Comparison of ENCODE assay signal across 8 cellular contexts in genomic region chr22:38843201-38843715, GRCh38. TPM values are rescaled to one million over a fixed set of nuclear protein-coding genes. Genes with fewer than 3 reads are reported as not detected.
A peak's percentile ranks its signal among the peaks of the same experiment; 100 is the strongest.
DNase-seq lines count a peak whose midpoint lies in the region; ATAC-seq, FAIRE-seq and TF ChIP-seq lines count a peak whose summit lies in the region.

No MANE protein-coding gene starts in this region.

- POLR2A ChIA-PET in GM12878 (lab: Charles Lee), result no interaction called here

- no peaks in the 10 kb centered on the region for H4K20me1 ChIP-seq in GM12878 (ENCODE audit: control insufficient read depth, insufficient read depth)

- TF ChIP-seq EP300 in GM12878 (IDR thresholded peaks at IDR 0.05; ENCODE audit: borderline replicate concordance in 1 of 2, control insufficient read depth in 1 of 2, low read depth in 2 of 2, low read length in 2 of 2), result no peak

- H3K4me2 ChIP-seq in GM12878 (ENCODE audit: control insufficient read depth, insufficient read depth), result peak overlapping the region; percentile 30; the same call in 1 of the 2 replicates

- SMC1A ChIA-PET in GM12878 (lab: Charles Lee; ENCODE audit: uncharacterized antibody, unreplicated experiment), result no interaction called here

- H3K4me3 Mint-ChIP-seq in CD14-positive monocyte (peak overlapping the region in 1 of 2 donors; percentile 30), HFFc6 (no peak overlapping the region)

- H3K79me2 ChIP-seq in GM12878 (ENCODE audit: control insufficient read depth, insufficient read depth, low read length), result no peaks in the 10 kb centered on the region

- TF ChIP-seq CTCF in CD14-positive monocyte (IDR thresholded peaks at IDR 0.05), result peak; percentile 20
- TF ChIP-seq CTCF in HFFc6 (IDR thresholded peaks at IDR 0.05), result peak; percentile 58
- no peak for TF ChIP-seq CTCF in GM12878 (IDR thresholded peaks at IDR 0.05 in 2 of 3, conservative IDR thresholded peaks at IDR 0.05 in 1 of 3; ENCODE audit: control insufficient read depth in 2 of 3, extremely low read depth in 1 of 3, insufficient read depth in 1 of 3, low read depth in 3 of 3, low read length in 3 of 3)

- intact Hi-C loops in CD14-positive monocyte (cut with micrococcal nuclease), result no loop called here
- intact Hi-C loops in GM12878 (cut with micrococcal nuclease; ENCODE audit: unreplicated experiment), result no loop called here

- no peaks in the 10 kb centered on the region for H3K9me3 ChIP-seq in GM12878 (replicated peaks; ENCODE audit: control insufficient read depth, insufficient read depth, low read length)

- CTCF ChIA-PET in GM12878 (lab: Yijun Ruan, JAX), result no interaction called here

- peaks cover 0 to 10% (median 7%) of the 10 kb centered on the region in 7 donors for H3K9me3 Mint-ChIP-seq in CD14-positive monocyte
- no peaks in the 10 kb centered on the region for H3K9me3 Mint-ChIP-seq in HFFc6

- H3K27me3 Mint-ChIP-seq in CD14-positive monocyte (ENCODE audit: low read depth in 3 of 3) (peaks cover 68 to 82% (median 70%) of the 10 kb centered on the region in 3 donors), HFFc6 (ENCODE audit: insufficient read depth) (peaks cover 41% of the 10 kb centered on the region)

- H3K27ac Mint-ChIP-seq in CD14-positive monocyte (no peak overlapping the region), HFFc6 (no peak overlapping the region)

- H3K27ac ChIP-seq in GM12878 (ENCODE audit: control insufficient read depth, insufficient read depth) (no peak overlapping the region), skin epidermis (peak overlapping the region in 2 of 21 experiments; percentile 11 to 15)

- H3K4me1 Mint-ChIP-seq in CD14-positive monocyte (peaks cover 15% of the 10 kb centered on the region), HFFc6 (ENCODE audit: low read depth) (peaks cover 5% of the 10 kb centered on the region; the same call in 1 of the 2 replicates)

- TF ChIP-seq POLR2A in GM12878 (IDR thresholded peaks at IDR 0.05; ENCODE audit: low read depth, low read length), result no peak

- ATAC-seq in GM12878 (peak; percentile 69), HG02759 (IDR thresholded peaks at IDR 0.05; ENCODE audit: unreplicated experiment) (no peak), GM21737 (IDR thresholded peaks at IDR 0.05; ENCODE audit: unreplicated experiment) (no peak)

- no TSS peak for BruUV-seq in GM12878 (replicated peaks; lab: Mats Ljungman, UMichigan)

- no peak for FAIRE-seq in GM12878 (lab: Jason Lieb, UNC)

- TF ChIP-seq RAD21 in GM12878 (IDR thresholded peaks at IDR 0.05; ENCODE audit: insufficient read depth, low read depth, low read length), result 0 out of 2 replicates have a peak, but pooled peaks have one; percentile 7

- RAD21 ChIA-PET in GM12878 (lab: Charles Lee; ENCODE audit: unreplicated experiment), result interaction anchor here (0.5 kb wide), 1 partner anchor 53 kb away, joined by 3 read pairs; no protein-coding TSS in a partner anchor

- H3K36me3 ChIP-seq in GM12878 (ENCODE audit: control insufficient read depth in 2 of 2, insufficient read depth in 2 of 2, low read length in 1 of 2), result no peaks in the 10 kb centered on the region

- H3K4me3 ChIP-seq in GM12878 (no peak overlapping the region), iPS-11a (ENCODE audit: low read depth, low read length) (peak overlapping the region; percentile 47), skin epidermis (peak overlapping the region; percentile 5 to 40 (median 31))

- DNase-seq in CD14-positive monocyte (ENCODE audit: low spot score), result no peak
- peak; percentile 24 for DNase-seq in HFFc6
- DNase-seq in SW480 (ENCODE audit: low spot score), result peak; percentile 71
- no peak for DNase-seq in GM12878 (ENCODE audit: low read depth, low spot score)

- H2AFZ ChIP-seq in GM12878 (ENCODE audit: control insufficient read depth, low read depth, low read length), result no peak overlapping the region

- WGBS in GM12878 (ENCODE audit: insufficient coverage, insufficient replicate concordance, low lambda C conversion rate, missing lambda C conversion rate), result 8% methylated on average over 61 of the region's 81 CpGs

- in situ Hi-C loops in GM12878 (cut with MboI), result no loop called here

- H3K9ac ChIP-seq in GM12878 (ENCODE audit: control insufficient read depth, insufficient read depth, low read length), result no peak overlapping the region

- peaks cover 22 to 27% of the 10 kb centered on the region in 2 experiments for H3K27me3 ChIP-seq in GM12878 (replicated peaks in 1 of 2; ENCODE audit: control insufficient read depth in 2 of 2, insufficient read depth in 2 of 2, low read length in 1 of 2)

- no peaks in the 10 kb centered on the region for H3K4me1 ChIP-seq in GM12878 (ENCODE audit: control insufficient read depth, insufficient read depth, low read length)

- H3K36me3 Mint-ChIP-seq in CD14-positive monocyte, result peaks cover 9% of the 10 kb centered on the region in 2 donors
- no peaks in the 10 kb centered on the region for H3K36me3 Mint-ChIP-seq in HFFc6 (ENCODE audit: low read depth)

TF ChIP-seq in GM12878, 131 proteins besides CTCF, POLR2A, EP300 and RAD21 (continues in another document):
- TF ChIP-seq BHLHE40 (IDR thresholded peaks at IDR 0.05; ENCODE audit: borderline replicate concordance in 1 of 2, low read depth in 2 of 2, low read length in 1 of 2) (no peak), SREBF2 (IDR thresholded peaks at IDR 0.05; ENCODE audit: low read length) (no peak)

RNA-seq across cellular contexts. Expression of gene NPTXR, which starts 0.6 kb away (rescaled TPM):
- polyA plus RNA-seq in CD14-positive monocyte (not detected), GM12878 (2011; rRNA removed) (not detected in 2 replicates), GM12878 (2014; fragmentation: Illumina TruSeq; extraction: Trizol) (0.03 and 0.13 TPM in 2 replicates), GM12878 (2014; fragmentation: Nextera tagmentation; extraction: Ambion mirVana) (under 1 TPM in 1 of 2 experiments, not detected in 1; 0.02 TPM), GM12878 (2014; rRNA removed) (0.16 and 0.22 TPM in 2 replicates), GM12878 (2016; fragmentation: Nextera tagmentation; extraction: Ambion mirVana) (under 1 TPM; 0.04 TPM)
- total RNA-seq in HFFc6 (2021; fragmentation: NEBNext Ultra II Directional; extraction: Animal tissue kit (Norgen Biotek cat#: 25700)), result 1 to 10 TPM; 1.4 to 5.4 (median 1.6) TPM
- total RNA-seq in GM12878 (2013; cell fraction: nucleolus; rRNA removed), result not detected in 2 replicates
- total RNA-seq in GM12878 (2014; rRNA removed) (0.05 and 0.06 TPM in 2 replicates), GM12878 (2014; rRNA removed; fragmentation: Illumina TruSeq; extraction: Trizol) (0.05 and 0.09 TPM in 2 replicates), GM12878 (2021) (0.37 and 0.38 TPM in 2 replicates)
- polyA plus RNA-seq in GM12878 (2011; ENCODE audit: low read depth), result 0.14 TPM
- polyA plus RNA-seq in GM12878 (2011; cell fraction: cytosol; rRNA removed), result not detected in 2 replicates
- polyA plus RNA-seq in GM12878 (2011; cell fraction: nucleus; rRNA removed), result not detected in 2 replicates
- polyA plus RNA-seq in GM12878 (2012), result 0.26 and 0.29 TPM in 2 replicates
- polyA minus RNA-seq in GM12878 (2011; rRNA and poly(A)+ RNA removed), result not detected in 2 replicates
- polyA minus RNA-seq in GM12878 (2011; cell fraction: cytosol; rRNA and poly(A)+ RNA removed), result not detected in 2 replicates
- polyA minus RNA-seq in GM12878 (2011; cell fraction: nucleus; rRNA and poly(A)+ RNA removed), result not detected in 2 replicates

RNA-seq across cellular contexts. Expression of gene CBX6, which starts 28.8 kb away (rescaled TPM):
- polyA plus RNA-seq in CD14-positive monocyte (1 to 10 TPM; 2.1 to 5.0 TPM), GM12878 (2011; rRNA removed) (6.0 and 10.2 TPM in 2 replicates), GM12878 (2014; fragmentation: Illumina TruSeq; extraction: Trizol) (15.1 and 27.2 TPM in 2 replicates), GM12878 (2014; fragmentation: Nextera tagmentation; extraction: Ambion mirVana) (1 to 10 TPM; 3.6 to 4.5 TPM), GM12878 (2014; rRNA removed) (39.0 and 43.9 TPM in 2 replicates), GM12878 (2016; fragmentation: Nextera tagmentation; extraction: Ambion mirVana) (10 to 100 TPM; 72.6 to 74.6 TPM)
- 10 to 100 TPM; 72.0 to 91.5 (median 75.3) TPM for total RNA-seq in HFFc6 (2021; fragmentation: NEBNext Ultra II Directional; extraction: Animal tissue kit (Norgen Biotek cat#: 25700))
- total RNA-seq in GM12878 (2013; cell fraction: nucleolus; rRNA removed), result 89.8 and 98.2 TPM in 2 replicates
- total RNA-seq in GM12878 (2014; rRNA removed) (59.1 and 67.1 TPM in 2 replicates), GM12878 (2014; rRNA removed; fragmentation: Illumina TruSeq; extraction: Trizol) (33.1 and 35.7 TPM in 2 replicates), GM12878 (2021) (135 and 142 TPM in 2 replicates)
- 12.6 TPM for polyA plus RNA-seq in GM12878 (2011; ENCODE audit: low read depth)
- 14.4 and 14.8 TPM in 2 replicates for polyA plus RNA-seq in GM12878 (2011; cell fraction: cytosol; rRNA removed)
- polyA plus RNA-seq in GM12878 (2011; cell fraction: nucleus; rRNA removed), result 60.2 and 66.7 TPM in 2 replicates
- 25.3 and 32.1 TPM in 2 replicates for polyA plus RNA-seq in GM12878 (2012)
- polyA minus RNA-seq in GM12878 (2011; rRNA and poly(A)+ RNA removed), result 25.9 and 48.3 TPM in 2 replicates
- 36.9 and 39.7 TPM in 2 replicates for polyA minus RNA-seq in GM12878 (2011; cell fraction: cytosol; rRNA and poly(A)+ RNA removed)
- 60.8 and 96.1 TPM in 2 replicates for polyA minus RNA-seq in GM12878 (2011; cell fraction: nucleus; rRNA and poly(A)+ RNA removed)

RNA-seq across cellular contexts. Expression of gene DNAL4, which starts 49.3 kb away (rescaled TPM):
- polyA plus RNA-seq in CD14-positive monocyte (1 to 10 TPM; 8.9 to 9.3 TPM), GM12878 (2011; rRNA removed) (3.9 and 4.5 TPM in 2 replicates), GM12878 (2014; fragmentation: Illumina TruSeq; extraction: Trizol) (3.5 and 8.0 TPM in 2 replicates), GM12878 (2014; fragmentation: Nextera tagmentation; extraction: Ambion mirVana) (under 1 TPM in 1 of 2 experiments, not detected in 1; 0.35 TPM), GM12878 (2014; rRNA removed) (8.5 and 8.9 TPM in 2 replicates), GM12878 (2016; fragmentation: Nextera tagmentation; extraction: Ambion mirVana) (1 to 10 TPM; 6.3 to 7.8 TPM)
- 10 to 100 TPM in 2 of 6 experiments, 1 to 10 TPM in 4; 8.6 to 11.5 (median 9.8) TPM for total RNA-seq in HFFc6 (2021; fragmentation: NEBNext Ultra II Directional; extraction: Animal tissue kit (Norgen Biotek cat#: 25700))
- total RNA-seq in GM12878 (2013; cell fraction: nucleolus; rRNA removed), result 2.8 and 4.9 TPM in 2 replicates
- total RNA-seq in GM12878 (2014; rRNA removed) (6.6 and 7.0 TPM in 2 replicates), GM12878 (2014; rRNA removed; fragmentation: Illumina TruSeq; extraction: Trizol) (4.7 and 5.3 TPM in 2 replicates), GM12878 (2021) (5.1 and 6.3 TPM in 2 replicates)
- polyA plus RNA-seq in GM12878 (2011; ENCODE audit: low read depth), result 2.8 TPM
- polyA plus RNA-seq in GM12878 (2011; cell fraction: cytosol; rRNA removed), result 7.1 and 8.4 TPM in 2 replicates
- 3.3 and 5.9 TPM in 2 replicates for polyA plus RNA-seq in GM12878 (2011; cell fraction: nucleus; rRNA removed)
- polyA plus RNA-seq in GM12878 (2012), result 6.4 and 7.2 TPM in 2 replicates
- polyA minus RNA-seq in GM12878 (2011; rRNA and poly(A)+ RNA removed), result 3.1 and 4.8 TPM in 2 replicates
- polyA minus RNA-seq in GM12878 (2011; cell fraction: cytosol; rRNA and poly(A)+ RNA removed), result 1.6 and 1.8 TPM in 2 replicates
- polyA minus RNA-seq in GM12878 (2011; cell fraction: nucleus; rRNA and poly(A)+ RNA removed), result 0.97 and 1.7 TPM in 2 replicates

Comparison
In these comparisons a context has a peak if more than half of its experiments do, and no peak if none do; other contexts are left out.
1. DNase-seq: peak in HFFc6 (single experiment) and SW480 (single experiment); none in CD14-positive monocyte (single experiment) and GM12878 (single experiment).
2. CTCF ChIP-seq: peak in CD14-positive monocyte (single experiment) and HFFc6 (single experiment); none in GM12878 (0 of 3).